In the genomic region with DNA sequence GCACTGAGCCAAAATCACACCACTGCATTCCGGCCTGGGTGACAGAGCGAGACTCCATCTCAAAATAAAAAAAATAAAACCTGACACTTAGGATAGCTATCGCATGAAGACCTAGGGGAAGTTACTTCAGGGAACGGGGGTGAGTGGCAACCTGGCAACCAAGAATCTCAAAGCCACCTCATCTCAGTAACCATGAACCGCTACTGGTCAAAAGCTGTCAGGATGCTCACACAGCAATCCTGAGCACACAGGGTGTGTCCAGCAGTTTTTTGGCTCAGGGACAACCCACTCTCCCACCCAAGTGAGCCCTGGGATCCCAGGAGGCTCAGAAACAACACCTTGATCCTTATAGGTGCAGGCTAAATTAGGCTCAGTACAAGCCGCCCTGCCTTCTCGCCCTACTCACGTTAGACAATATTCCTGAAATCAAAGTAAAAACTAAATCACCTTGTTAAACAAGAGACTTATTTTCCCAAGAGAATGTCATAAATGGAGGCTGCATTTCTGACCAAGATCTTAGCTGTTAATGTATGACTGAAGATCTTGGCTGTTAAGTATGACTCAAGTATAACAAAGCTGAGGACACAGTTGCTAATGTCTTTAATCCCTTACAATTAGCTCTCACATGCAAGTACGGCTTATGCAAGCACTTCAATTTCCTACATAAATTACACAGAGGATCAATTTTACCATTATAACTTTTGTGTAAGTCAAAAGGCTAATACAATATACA, we compare ENCODE assay signal across 13 cellular contexts. TPM values are rescaled to one million over a fixed set of nuclear protein-coding genes. Genes with fewer than 3 reads are reported as not detected.
DNase-seq lines count a peak whose midpoint lies in the region; ATAC-seq, FAIRE-seq and TF ChIP-seq lines count a peak whose summit lies in the region.
"Had no signal": no experiment of that assay in that cellular context is flagged by ENCODE, and none has a peak within 500 bp of the region (broad histone marks: within the 10 kb centered on the region; RNA-seq: fewer than 3 reads in every experiment).

No MANE protein-coding gene starts in this region.

- peaks cover 28% of the 10 kb centered on the region for H3K36me3 ChIP-seq in astrocyte (ENCODE audit: insufficient read depth, low read length)
- H3K36me3 ChIP-seq in mesodermal cell (ENCODE audit: control insufficient read depth, insufficient read depth, low read length): peaks cover 85% of the 10 kb centered on the region

- no peak overlapping the region for H2BK5ac ChIP-seq in H9 (ENCODE audit: insufficient read length, low read length)

- H3K27me3 Mint-ChIP-seq in H9 (ENCODE audit: low read depth) (no peaks in the 10 kb centered on the region), astrocyte (ENCODE audit: low read depth, unreplicated experiment) (no peaks in the 10 kb centered on the region)

- no peaks in the 10 kb centered on the region for H3K23me2 ChIP-seq in H9 (ENCODE audit: insufficient read length, low read depth, low read length, poor library complexity, severe bottlenecking)

- WGBS in H9 (ENCODE audit: extremely low coverage, insufficient read length, low lambda C conversion rate): no CpG with 5 or more reads among the region's 9 CpGs
- WGBS in mesodermal cell (ENCODE audit: insufficient coverage in 2 of 2), 2 experiments: 97 to 100% methylated on average over 3 of the region's 9 CpGs

- DNase-seq in AG10803 (ENCODE audit: low read depth): peak; percentile 48
- DNase-seq in H9: no peak
- peak; percentile 29 for DNase-seq in astrocyte (ENCODE audit: low read depth)
- DNase-seq in C1 segment of cervical spinal cord (lab: John Stamatoyannopoulos, UW): no peak
- no peak for DNase-seq in occipital lobe (lab: John Stamatoyannopoulos, UW)
- DNase-seq in NCI-H1417 (lab: John Stamatoyannopoulos, UW): no peak
- DNase-seq: activated CD8-positive, alpha-beta memory T cell treated with anti-CD3 and anti-CD28 coated beads, Interleukin-2, amount 50 U/mL, for 4 hours; hippocampal formation; NCI-H526 treated with DMSO at 0.1 percent for 48 hours; stimulated activated CD4-positive, alpha-beta T cell treated with anti-CD3 and anti-CD28 coated beads, Interleukin-2, amount 100 ng/mL, for 24 hours had no signal

- no peak overlapping the region for H2AK5ac ChIP-seq in H9 (ENCODE audit: insufficient read length, low read length)

- H2AFZ ChIP-seq in H9 (ENCODE audit: low read length) (no peak overlapping the region), astrocyte (ENCODE audit: low read depth, low read length) (no peak overlapping the region)

- H4K20me1 ChIP-seq in H9 (ENCODE audit: control insufficient read depth, insufficient read depth, insufficient read length) (no peaks in the 10 kb centered on the region), astrocyte (ENCODE audit: insufficient read depth, low read length) (peaks cover 80% of the 10 kb centered on the region)

- H3T11ph ChIP-seq in H9 (ENCODE audit: low read length): no peak overlapping the region

- H3K4me3 ChIP-seq in AG10803 (ENCODE audit: low read length) (no peak overlapping the region), astrocyte (ENCODE audit: insufficient read depth, low read depth, low read length) (no peak overlapping the region), mesodermal cell (ENCODE audit: extremely low read depth, insufficient read depth, low read length, poor library complexity, severe bottlenecking) (no peak overlapping the region)

- TF ChIP-seq CTCF in AG10803 (conservative IDR thresholded peaks at IDR 0.05; ENCODE audit: low read length) (no peak), H9 (conservative IDR thresholded peaks at IDR 0.05) (no peak), astrocyte (IDR thresholded peaks at IDR 0.05; ENCODE audit: insufficient read depth, low read depth, low read length) (no peak)

- H3K4me1 Mint-ChIP-seq in H9: peaks cover 20 to 21% of the 10 kb centered on the region in 2 experiments
- peaks cover 31% of the 10 kb centered on the region for H3K4me1 Mint-ChIP-seq in astrocyte (ENCODE audit: low read depth, unreplicated experiment)

- no peak for FAIRE-seq in astrocyte (lab: Jason Lieb, UNC)

- H3K9me3 ChIP-seq in H9 (ENCODE audit: control insufficient read depth, low read depth, low read length) (no peaks in the 10 kb centered on the region), astrocyte (ENCODE audit: insufficient read depth, low read depth, low read length) (no peaks in the 10 kb centered on the region), mesodermal cell (ENCODE audit: control insufficient read depth, low read length) (no peaks in the 10 kb centered on the region)

- H3K27ac Mint-ChIP-seq in H9: peak overlapping the region; percentile 12 to 95 (median 71); a peak in 4 of 7 replicates
- H3K27ac Mint-ChIP-seq in astrocyte (ENCODE audit: unreplicated experiment): peak overlapping the region; percentile 92

- H4K5ac ChIP-seq in H9 (ENCODE audit: insufficient read length, low read depth, low read length): no peak overlapping the region

- H2BK120ac ChIP-seq in H9 (ENCODE audit: low read depth, low read length, poor library complexity, severe bottlenecking): no peak overlapping the region

- H3K23ac ChIP-seq in H9 (ENCODE audit: insufficient read length, low read depth, low read length): no peak overlapping the region

- no peak overlapping the region for H3K14ac ChIP-seq in H9 (ENCODE audit: insufficient read depth, low read length)

- no peak for ATAC-seq in HG02759 (IDR thresholded peaks at IDR 0.05; ENCODE audit: unreplicated experiment)

- H3K36me3 Mint-ChIP-seq in H9 (ENCODE audit: insufficient read depth in 1 of 3, low read depth in 3 of 3) (peaks cover 14 to 44% (median 39%) of the 10 kb centered on the region in 3 experiments; a peak in 6 of 7 replicates), astrocyte (ENCODE audit: low read depth, unreplicated experiment) (peaks cover 7% of the 10 kb centered on the region)

- no peak overlapping the region for H4K91ac ChIP-seq in H9 (ENCODE audit: insufficient read length, low read depth, low read length)

- H3K27ac ChIP-seq in H9 (ENCODE audit: insufficient read length, low read depth, low read length) (no peak overlapping the region), astrocyte (ENCODE audit: low read depth, low read length) (peak overlapping the region; percentile 57), mesodermal cell (ENCODE audit: low read depth, low read length, severe bottlenecking) (peak overlapping the region; percentile 59)

- H3K56ac ChIP-seq in H9 (ENCODE audit: insufficient read length, low read depth, low read length): no peak overlapping the region

- no peaks in the 10 kb centered on the region for H3K27me3 ChIP-seq in H9 (ENCODE audit: insufficient read depth, low read length)
- no peaks in the 10 kb centered on the region for H3K27me3 ChIP-seq in astrocyte (ENCODE audit: insufficient read depth, low read length)

- H3K9ac ChIP-seq in H9 (ENCODE audit: extremely low read depth, insufficient read length, low read length): no peak overlapping the region
- no peak overlapping the region for H3K9ac ChIP-seq in astrocyte (ENCODE audit: low read length)

- H3K4me1 ChIP-seq in H9 (ENCODE audit: insufficient read depth, low read length) (no peaks in the 10 kb centered on the region), astrocyte (ENCODE audit: insufficient read depth, low read length) (peaks cover 16% of the 10 kb centered on the region), mesodermal cell (ENCODE audit: control insufficient read depth, insufficient read depth, low read length, poor library complexity, severe bottlenecking) (peaks cover 11% of the 10 kb centered on the region)

- no peak overlapping the region for H3K18ac ChIP-seq in H9 (ENCODE audit: insufficient read length, low read depth, low read length)

- no peak overlapping the region for H4K8ac ChIP-seq in H9 (replicated peaks; ENCODE audit: insufficient read length, low read depth, low read length)

- H3K4me2 ChIP-seq in H9 (ENCODE audit: insufficient read depth, insufficient read length, low read length) (no peak overlapping the region), astrocyte (ENCODE audit: low read length) (peak overlapping the region; percentile 25)

- no peak overlapping the region for H2BK12ac ChIP-seq in H9 (ENCODE audit: insufficient read length, low read depth, low read length)

- H3K4ac ChIP-seq in H9 (ENCODE audit: low read depth, low read length): no peak overlapping the region

- H3K9me3 Mint-ChIP-seq in H9 (no peaks in the 10 kb centered on the region), astrocyte (ENCODE audit: unreplicated experiment) (no peaks in the 10 kb centered on the region)
- H3K9me3 Mint-ChIP-seq: neural crest cell had no signal

- H3K4me3 Mint-ChIP-seq in H9 (no peak overlapping the region), astrocyte (ENCODE audit: unreplicated experiment) (no peak overlapping the region)
- H3K4me3 Mint-ChIP-seq: neural crest cell had no signal

- no peak overlapping the region for H2BK20ac ChIP-seq in H9 (ENCODE audit: low read depth, low read length, poor library complexity, severe bottlenecking)

- no peaks in the 10 kb centered on the region for H3K79me1 ChIP-seq in H9 (ENCODE audit: insufficient read depth, low read depth, low read length, poor library complexity, severe bottlenecking)

- H2BK15ac ChIP-seq in H9 (ENCODE audit: low read depth, low read length): no peak overlapping the region

- H3K79me2 ChIP-seq in H9 (ENCODE audit: insufficient read depth, low read length) (no peaks in the 10 kb centered on the region; the same call in 1 of the 2 replicates), astrocyte (ENCODE audit: insufficient read depth, low read length) (peaks cover 95% of the 10 kb centered on the region)

RNA-seq across cellular contexts. Expression of a gene that starts 48.3 kb away (rescaled TPM):
- 104 and 105 TPM in 2 replicates for total RNA-seq in H9 (2021)
- total RNA-seq in astrocyte: 83.7 and 87.6 TPM in 2 replicates
- polyA plus RNA-seq in mesodermal cell (2013, experiment 1 of 2): 49.1 TPM
- 43.9 TPM for polyA plus RNA-seq in mesodermal cell (2013, experiment 2 of 2)
- total RNA-seq in occipital lobe: 20.4 TPM

Comparison
In these comparisons a context has a peak if more than half of its experiments do, and no peak if none do; other contexts are left out.
1. DNase-seq: peak in AG10803 (single experiment) and astrocyte (single experiment); none in H9 (single experiment), C1 segment of cervical spinal cord (0 of 14), occipital lobe (single experiment) and NCI-H1417 (0 of 3).